Comparison of ENCODE assay signal across 1 cellular context in the genomic region with DNA sequence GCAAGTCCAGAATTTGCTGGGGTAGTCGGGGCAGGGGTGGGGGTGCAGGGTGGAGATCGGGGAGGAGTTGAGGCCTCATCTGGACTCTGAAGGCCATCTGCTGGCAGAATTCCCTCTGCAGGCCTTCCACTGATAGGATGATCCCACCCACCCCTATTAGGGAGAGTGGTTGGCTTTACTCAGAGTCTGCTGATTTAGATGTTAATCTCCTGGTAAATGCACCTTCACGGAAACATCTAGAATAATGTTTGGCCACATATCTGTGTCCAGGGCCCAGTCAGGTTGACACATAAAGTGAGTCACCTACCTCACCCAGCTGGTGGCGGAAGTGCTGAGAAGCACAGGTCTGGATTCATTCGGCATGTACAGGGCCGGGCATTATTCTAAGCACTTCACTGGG.
TF ChIP-seq lines count a peak whose summit lies in the region.

No MANE protein-coding gene starts in this region.

TF ChIP-seq in GM23338, 12 proteins besides CTCF, POLR2A, EP300 and RAD21 (continued from another document):
- TF ChIP-seq, protein P1, sequence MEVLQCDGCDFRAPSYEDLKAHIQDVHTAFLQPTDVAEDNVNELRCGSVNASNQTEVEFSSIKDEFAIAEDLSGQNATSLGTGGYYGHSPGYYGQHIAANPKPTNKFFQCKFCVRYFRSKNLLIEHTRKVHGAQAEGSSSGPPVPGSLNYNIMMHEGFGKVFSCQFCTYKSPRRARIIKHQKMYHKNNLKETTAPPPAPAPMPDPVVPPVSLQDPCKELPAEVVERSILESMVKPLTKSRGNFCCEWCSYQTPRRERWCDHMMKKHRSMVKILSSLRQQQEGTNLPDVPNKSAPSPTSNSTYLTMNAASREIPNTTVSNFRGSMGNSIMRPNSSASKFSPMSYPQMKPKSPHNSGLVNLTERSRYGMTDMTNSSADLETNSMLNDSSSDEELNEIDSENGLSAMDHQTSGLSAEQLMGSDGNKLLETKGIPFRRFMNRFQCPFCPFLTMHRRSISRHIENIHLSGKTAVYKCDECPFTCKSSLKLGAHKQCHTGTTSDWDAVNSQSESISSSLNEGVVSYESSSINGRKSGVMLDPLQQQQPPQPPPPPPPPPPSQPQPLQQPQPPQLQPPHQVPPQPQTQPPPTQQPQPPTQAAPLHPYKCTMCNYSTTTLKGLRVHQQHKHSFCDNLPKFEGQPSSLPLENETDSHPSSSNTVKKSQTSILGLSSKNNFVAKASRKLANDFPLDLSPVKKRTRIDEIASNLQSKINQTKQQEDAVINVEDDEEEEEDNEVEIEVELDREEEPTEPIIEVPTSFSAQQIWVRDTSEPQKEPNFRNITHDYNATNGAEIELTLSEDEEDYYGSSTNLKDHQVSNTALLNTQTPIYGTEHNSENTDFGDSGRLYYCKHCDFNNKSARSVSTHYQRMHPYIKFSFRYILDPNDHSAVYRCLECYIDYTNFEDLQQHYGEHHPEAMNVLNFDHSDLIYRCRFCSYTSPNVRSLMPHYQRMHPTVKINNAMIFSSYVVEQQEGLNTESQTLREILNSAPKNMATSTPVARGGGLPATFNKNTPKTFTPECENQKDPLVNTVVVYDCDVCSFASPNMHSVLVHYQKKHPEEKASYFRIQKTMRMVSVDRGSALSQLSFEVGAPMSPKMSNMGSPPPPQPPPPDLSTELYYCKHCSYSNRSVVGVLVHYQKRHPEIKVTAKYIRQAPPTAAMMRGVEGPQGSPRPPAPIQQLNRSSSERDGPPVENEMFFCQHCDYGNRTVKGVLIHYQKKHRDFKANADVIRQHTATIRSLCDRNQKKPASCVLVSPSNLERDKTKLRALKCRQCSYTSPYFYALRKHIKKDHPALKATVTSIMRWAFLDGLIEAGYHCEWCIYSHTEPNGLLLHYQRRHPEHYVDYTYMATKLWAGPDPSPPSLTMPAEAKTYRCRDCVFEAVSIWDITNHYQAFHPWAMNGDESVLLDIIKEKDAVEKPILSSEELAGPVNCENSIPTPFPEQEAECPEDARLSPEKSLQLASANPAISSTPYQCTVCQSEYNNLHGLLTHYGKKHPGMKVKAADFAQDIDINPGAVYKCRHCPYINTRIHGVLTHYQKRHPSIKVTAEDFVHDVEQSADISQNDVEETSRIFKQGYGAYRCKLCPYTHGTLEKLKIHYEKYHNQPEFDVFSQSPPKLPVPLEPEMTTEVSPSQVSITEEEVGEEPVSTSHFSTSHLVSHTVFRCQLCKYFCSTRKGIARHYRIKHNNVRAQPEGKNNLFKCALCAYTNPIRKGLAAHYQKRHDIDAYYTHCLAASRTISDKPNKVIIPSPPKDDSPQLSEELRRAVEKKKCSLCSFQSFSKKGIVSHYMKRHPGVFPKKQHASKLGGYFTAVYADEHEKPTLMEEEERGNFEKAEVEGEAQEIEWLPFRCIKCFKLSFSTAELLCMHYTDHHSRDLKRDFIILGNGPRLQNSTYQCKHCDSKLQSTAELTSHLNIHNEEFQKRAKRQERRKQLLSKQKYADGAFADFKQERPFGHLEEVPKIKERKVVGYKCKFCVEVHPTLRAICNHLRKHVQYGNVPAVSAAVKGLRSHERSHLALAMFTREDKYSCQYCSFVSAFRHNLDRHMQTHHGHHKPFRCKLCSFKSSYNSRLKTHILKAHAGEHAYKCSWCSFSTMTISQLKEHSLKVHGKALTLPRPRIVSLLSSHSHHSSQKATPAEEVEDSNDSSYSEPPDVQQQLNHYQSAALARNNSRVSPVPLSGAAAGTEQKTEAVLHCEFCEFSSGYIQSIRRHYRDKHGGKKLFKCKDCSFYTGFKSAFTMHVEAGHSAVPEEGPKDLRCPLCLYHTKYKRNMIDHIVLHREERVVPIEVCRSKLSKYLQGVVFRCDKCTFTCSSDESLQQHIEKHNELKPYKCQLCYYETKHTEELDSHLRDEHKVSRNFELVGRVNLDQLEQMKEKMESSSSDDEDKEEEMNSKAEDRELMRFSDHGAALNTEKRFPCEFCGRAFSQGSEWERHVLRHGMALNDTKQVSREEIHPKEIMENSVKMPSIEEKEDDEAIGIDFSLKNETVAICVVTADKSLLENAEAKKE (CRISPR knock-in tag; IDR thresholded peaks at IDR 0.05) = no peak
- TF ChIP-seq STAT1 (IDR thresholded peaks at IDR 0.05; ENCODE audit: unreplicated experiment) (no peak), ZNF114 (CRISPR knock-in tag; IDR thresholded peaks at IDR 0.05) (no peak), ZNF331 (CRISPR knock-in tag; IDR thresholded peaks at IDR 0.05; ENCODE audit: low read depth) (no peak), POLR2AphosphoS5 (IDR thresholded peaks at IDR 0.05; ENCODE audit: low read depth) (no peak), JUNB (IDR thresholded peaks at IDR 0.05; ENCODE audit: unreplicated experiment) (no peak)
